1 cellular context compared by ENCODE assay signal in genomic region chr5:127551410-127552041, GRCh38.
TF ChIP-seq lines count a peak whose summit lies in the region.

No MANE protein-coding gene starts in this region.

TF ChIP-seq in GM12878, 131 proteins besides CTCF, POLR2A, EP300 and RAD21 (continued from another document):
- TF ChIP-seq, protein P1, sequence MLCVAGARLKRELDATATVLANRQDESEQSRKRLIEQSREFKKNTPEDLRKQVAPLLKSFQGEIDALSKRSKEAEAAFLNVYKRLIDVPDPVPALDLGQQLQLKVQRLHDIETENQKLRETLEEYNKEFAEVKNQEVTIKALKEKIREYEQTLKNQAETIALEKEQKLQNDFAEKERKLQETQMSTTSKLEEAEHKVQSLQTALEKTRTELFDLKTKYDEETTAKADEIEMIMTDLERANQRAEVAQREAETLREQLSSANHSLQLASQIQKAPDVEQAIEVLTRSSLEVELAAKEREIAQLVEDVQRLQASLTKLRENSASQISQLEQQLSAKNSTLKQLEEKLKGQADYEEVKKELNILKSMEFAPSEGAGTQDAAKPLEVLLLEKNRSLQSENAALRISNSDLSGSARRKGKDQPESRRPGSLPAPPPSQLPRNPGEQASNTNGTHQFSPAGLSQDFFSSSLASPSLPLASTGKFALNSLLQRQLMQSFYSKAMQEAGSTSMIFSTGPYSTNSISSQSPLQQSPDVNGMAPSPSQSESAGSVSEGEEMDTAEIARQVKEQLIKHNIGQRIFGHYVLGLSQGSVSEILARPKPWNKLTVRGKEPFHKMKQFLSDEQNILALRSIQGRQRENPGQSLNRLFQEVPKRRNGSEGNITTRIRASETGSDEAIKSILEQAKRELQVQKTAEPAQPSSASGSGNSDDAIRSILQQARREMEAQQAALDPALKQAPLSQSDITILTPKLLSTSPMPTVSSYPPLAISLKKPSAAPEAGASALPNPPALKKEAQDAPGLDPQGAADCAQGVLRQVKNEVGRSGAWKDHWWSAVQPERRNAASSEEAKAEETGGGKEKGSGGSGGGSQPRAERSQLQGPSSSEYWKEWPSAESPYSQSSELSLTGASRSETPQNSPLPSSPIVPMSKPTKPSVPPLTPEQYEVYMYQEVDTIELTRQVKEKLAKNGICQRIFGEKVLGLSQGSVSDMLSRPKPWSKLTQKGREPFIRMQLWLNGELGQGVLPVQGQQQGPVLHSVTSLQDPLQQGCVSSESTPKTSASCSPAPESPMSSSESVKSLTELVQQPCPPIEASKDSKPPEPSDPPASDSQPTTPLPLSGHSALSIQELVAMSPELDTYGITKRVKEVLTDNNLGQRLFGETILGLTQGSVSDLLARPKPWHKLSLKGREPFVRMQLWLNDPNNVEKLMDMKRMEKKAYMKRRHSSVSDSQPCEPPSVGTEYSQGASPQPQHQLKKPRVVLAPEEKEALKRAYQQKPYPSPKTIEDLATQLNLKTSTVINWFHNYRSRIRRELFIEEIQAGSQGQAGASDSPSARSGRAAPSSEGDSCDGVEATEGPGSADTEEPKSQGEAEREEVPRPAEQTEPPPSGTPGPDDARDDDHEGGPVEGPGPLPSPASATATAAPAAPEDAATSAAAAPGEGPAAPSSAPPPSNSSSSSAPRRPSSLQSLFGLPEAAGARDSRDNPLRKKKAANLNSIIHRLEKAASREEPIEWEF (IDR thresholded peaks at IDR 0.05; ENCODE audit: insufficient replicate concordance, low read depth, low read length), result no peak
- TF ChIP-seq NBN (IDR thresholded peaks at IDR 0.05) (no peak), BCL3 (IDR thresholded peaks at IDR 0.05; ENCODE audit: borderline replicate concordance, insufficient read depth, low read depth, low read length, poor library complexity, severe bottlenecking) (no peak), ASH2L (IDR thresholded peaks at IDR 0.05; ENCODE audit: borderline replicate concordance, low read depth) (no peak), REST (IDR thresholded peaks at IDR 0.05; ENCODE audit: low read depth, low read length) (no peak), SMAD5 (IDR thresholded peaks at IDR 0.05; ENCODE audit: low read depth) (no peak), SMARCA5 (IDR thresholded peaks at IDR 0.05) (no peak), NRF1 (conservative IDR thresholded peaks at IDR 0.05; ENCODE audit: low read depth, low read length) (no peak)
- TF ChIP-seq, protein P2, sequence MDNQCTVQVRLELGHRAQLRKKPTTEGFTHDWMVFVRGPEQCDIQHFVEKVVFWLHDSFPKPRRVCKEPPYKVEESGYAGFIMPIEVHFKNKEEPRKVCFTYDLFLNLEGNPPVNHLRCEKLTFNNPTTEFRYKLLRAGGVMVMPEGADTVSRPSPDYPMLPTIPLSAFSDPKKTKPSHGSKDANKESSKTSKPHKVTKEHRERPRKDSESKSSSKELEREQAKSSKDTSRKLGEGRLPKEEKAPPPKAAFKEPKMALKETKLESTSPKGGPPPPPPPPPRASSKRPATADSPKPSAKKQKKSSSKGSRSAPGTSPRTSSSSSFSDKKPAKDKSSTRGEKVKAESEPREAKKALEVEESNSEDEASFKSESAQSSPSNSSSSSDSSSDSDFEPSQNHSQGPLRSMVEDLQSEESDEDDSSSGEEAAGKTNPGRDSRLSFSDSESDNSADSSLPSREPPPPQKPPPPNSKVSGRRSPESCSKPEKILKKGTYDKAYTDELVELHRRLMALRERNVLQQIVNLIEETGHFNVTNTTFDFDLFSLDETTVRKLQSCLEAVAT (IDR thresholded peaks at IDR 0.05), result no peak
- TF ChIP-seq, protein P3, sequence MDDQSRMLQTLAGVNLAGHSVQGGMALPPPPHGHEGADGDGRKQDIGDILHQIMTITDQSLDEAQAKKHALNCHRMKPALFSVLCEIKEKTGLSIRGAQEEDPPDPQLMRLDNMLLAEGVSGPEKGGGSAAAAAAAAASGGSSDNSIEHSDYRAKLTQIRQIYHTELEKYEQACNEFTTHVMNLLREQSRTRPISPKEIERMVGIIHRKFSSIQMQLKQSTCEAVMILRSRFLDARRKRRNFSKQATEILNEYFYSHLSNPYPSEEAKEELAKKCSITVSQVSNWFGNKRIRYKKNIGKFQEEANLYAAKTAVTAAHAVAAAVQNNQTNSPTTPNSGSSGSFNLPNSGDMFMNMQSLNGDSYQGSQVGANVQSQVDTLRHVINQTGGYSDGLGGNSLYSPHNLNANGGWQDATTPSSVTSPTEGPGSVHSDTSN (IDR thresholded peaks at IDR 0.05; ENCODE audit: insufficient replicate concordance, low read depth, low read length), result no peak
- TF ChIP-seq, protein P4, sequence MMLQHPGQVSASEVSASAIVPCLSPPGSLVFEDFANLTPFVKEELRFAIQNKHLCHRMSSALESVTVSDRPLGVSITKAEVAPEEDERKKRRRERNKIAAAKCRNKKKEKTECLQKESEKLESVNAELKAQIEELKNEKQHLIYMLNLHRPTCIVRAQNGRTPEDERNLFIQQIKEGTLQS (IDR thresholded peaks at IDR 0.05; ENCODE audit: borderline replicate concordance, extremely low read depth, low read depth, low read length), result no peak
